In genomic region chr2:118803012-118803411, GRCh38 we compare ENCODE assay signal across 12 cellular contexts.
DNase-seq lines count a peak whose midpoint lies in the region; ATAC-seq lines count a peak whose summit lies in the region.
"Had no signal": no experiment of that assay in that cellular context is flagged by ENCODE, and none has a peak within 500 bp of the region (broad histone marks: within the 10 kb centered on the region; RNA-seq: fewer than 3 reads in every experiment).

No MANE protein-coding gene starts in this region.

- DNase-seq in COLO829 (ENCODE audit: low spot score) (peak; percentile 20), HUDEP-2 (lab: John Stamatoyannopoulos, UW; ENCODE audit: unreplicated experiment in 76 of 76) (peak in 71 of 76 experiments; percentile 2 to 87 (median 50)), SW480 (ENCODE audit: low spot score) (peak; percentile 33), left kidney (ENCODE audit: low read depth, low spot score) (peak; percentile 56), HPDE6-E6E7 (ENCODE audit: extremely low spot score) (no peak), NCI-H2171 treated with DMSO at 0.1 percent for 48 hours (lab: John Stamatoyannopoulos, UW) (no peak)
- DNase-seq: Caco-2; CD8-positive, alpha-beta T cell; DND-41; GF-D8 had no signal

- ATAC-seq in GM21786 (IDR thresholded peaks at IDR 0.05; ENCODE audit: unreplicated experiment): no peak
- ATAC-seq: CD8-positive, alpha-beta T cell; HCT116 had no signal

Comparison
In these comparisons a context has a peak if more than half of its experiments do, and no peak if none do; other contexts are left out.
1. DNase-seq: peak in COLO829 (single experiment), HUDEP-2 (71 of 76), SW480 (single experiment) and left kidney (single experiment); none in HPDE6-E6E7 (single experiment) and NCI-H2171 treated with DMSO at 0.1 percent for 48 hours (single experiment).